ENCODE assay signal across 26 cellular contexts in genomic region chrX:41721590-41721989, GRCh38. TPM values are rescaled to one million over a fixed set of nuclear protein-coding genes. Genes with fewer than 3 reads are reported as not detected.
DNase-seq lines count a peak whose midpoint lies in the region; ATAC-seq, FAIRE-seq and TF ChIP-seq lines count a peak whose summit lies in the region.
"Had no signal": no experiment of that assay in that cellular context is flagged by ENCODE, and none has a peak within 500 bp of the region (broad histone marks: within the 10 kb centered on the region; RNA-seq: fewer than 3 reads in every experiment).

No MANE protein-coding gene starts in this region.

- CTCF ChIA-PET in SK-N-SH (lab: Yijun Ruan, JAX), result no interaction called here
- CTCF ChIA-PET in GM12878 (lab: Yijun Ruan, JAX), result interaction anchor here (1.9 kb wide), 1 partner anchor 38 kb away, joined by 6 read pairs; no protein-coding TSS in a partner anchor

- no peak for DNase-seq in SK-N-SH
- DNase-seq in GM12878 (ENCODE audit: low read depth, low spot score), result no peak
- DNase-seq in mesenchymal stem cell, result no peak
- DNase-seq in NCI-H1417 (lab: John Stamatoyannopoulos, UW), result no peak
- DNase-seq in Kasumi-1 (lab: John Stamatoyannopoulos, UW), result no peak
- DNase-seq: activated CD4-positive, alpha-beta T cell treated with anti-CD3 and anti-CD28 coated beads for 4 hours; AML-193; body of pancreas; effector CD8-positive, alpha-beta T cell; gastrocnemius medialis; kidney; occipital lobe; stimulated activated CD4-positive, alpha-beta T cell treated with anti-CD3 and anti-CD28 coated beads, Interleukin-4, amount 100 ng/mL, for 4 hours; substantia nigra; T-cell; uterus had no signal

- POLR2A ChIA-PET in SK-N-SH (lab: Yijun Ruan, JAX), result no interaction called here
- POLR2A ChIA-PET in GM12878 (lab: Charles Lee), result no interaction called here

- H3K23ac ChIP-seq in mesenchymal stem cell (ENCODE audit: low read length in 2 of 2), result no peak overlapping the region

- BruUV-seq in GM12878 (replicated peaks; lab: Mats Ljungman, UMichigan), result no TSS peak

- no peaks in the 10 kb centered on the region for H3F3A ChIP-seq in SK-N-SH (replicated peaks; ENCODE audit: insufficient read depth)

- intact Hi-C loops in GM12878 (cut with micrococcal nuclease; ENCODE audit: unreplicated experiment), result loop anchor here (2.0 to 5.0 kb wide), 2 partner anchors 15 to 49 kb away; no protein-coding TSS in a partner anchor

- TF ChIP-seq RAD21 in SK-N-SH (IDR thresholded peaks at IDR 0.05; ENCODE audit: low read length), result no peak
- TF ChIP-seq RAD21 in GM12878 (IDR thresholded peaks at IDR 0.05; ENCODE audit: insufficient read depth, low read depth, low read length), result no peak

- TF ChIP-seq CTCF in SK-N-SH (IDR thresholded peaks at IDR 0.05), result no peak
- no peak for TF ChIP-seq CTCF in GM12878 (IDR thresholded peaks at IDR 0.05 in 2 of 3, conservative IDR thresholded peaks at IDR 0.05 in 1 of 3; ENCODE audit: control insufficient read depth in 2 of 3, extremely low read depth in 1 of 3, insufficient read depth in 1 of 3, low read depth in 3 of 3, low read length in 3 of 3)

- H3K4me2 ChIP-seq in SK-N-SH (no peak overlapping the region), GM12878 (ENCODE audit: control insufficient read depth, insufficient read depth) (no peak overlapping the region), mesenchymal stem cell (ENCODE audit: low read length, poor library complexity, severe bottlenecking) (no peak overlapping the region)

- H3K14ac ChIP-seq in mesenchymal stem cell (ENCODE audit: low read length in 2 of 2), result no peak overlapping the region

- H3K9me2 ChIP-seq in SK-N-SH, result no peaks in the 10 kb centered on the region

- H3K4me1 ChIP-seq in SK-N-SH (ENCODE audit: control insufficient read depth in 1 of 2, insufficient read depth in 2 of 2, low read depth in 1 of 2, low read length in 1 of 2), result no peaks in the 10 kb centered on the region
- peaks cover 28% of the 10 kb centered on the region for H3K4me1 ChIP-seq in GM12878 (ENCODE audit: control insufficient read depth, insufficient read depth, low read length)
- H3K4me1 ChIP-seq in mesenchymal stem cell (ENCODE audit: control insufficient read depth, insufficient read depth, low read depth, low read length), result no peaks in the 10 kb centered on the region
- H3K4me1 ChIP-seq: body of pancreas, esophagus muscularis mucosa, gastrocnemius medialis, uterus had no signal

- no peak overlapping the region for H4K91ac ChIP-seq in mesenchymal stem cell (ENCODE audit: low read length)

- H2BK5ac ChIP-seq in mesenchymal stem cell (ENCODE audit: low read depth, low read length, poor library complexity, severe bottlenecking), result no peak overlapping the region

- no peak overlapping the region for H4K8ac ChIP-seq in mesenchymal stem cell (ENCODE audit: low read length)

- H2BK15ac ChIP-seq in mesenchymal stem cell (ENCODE audit: low read depth, poor library complexity, severe bottlenecking), result no peak overlapping the region

- no peak overlapping the region for H2BK120ac ChIP-seq in mesenchymal stem cell (ENCODE audit: low read depth, low read length)

- H4K20me1 ChIP-seq in SK-N-SH (ENCODE audit: insufficient read depth) (no peaks in the 10 kb centered on the region), GM12878 (ENCODE audit: control insufficient read depth, insufficient read depth) (no peaks in the 10 kb centered on the region)

- peaks cover 2% of the 10 kb centered on the region for H3K79me1 ChIP-seq in mesenchymal stem cell (replicated peaks; ENCODE audit: low read length, poor library complexity, severe bottlenecking)

- H3K27me3 ChIP-seq in SK-N-SH (ENCODE audit: insufficient read depth) (no peaks in the 10 kb centered on the region), GM12878 (replicated peaks in 1 of 2; ENCODE audit: control insufficient read depth in 2 of 2, insufficient read depth in 2 of 2, low read length in 1 of 2) (no peaks in the 10 kb centered on the region), mesenchymal stem cell (ENCODE audit: control insufficient read depth in 1 of 2, insufficient read depth in 1 of 2, low read length in 2 of 2) (no peaks in the 10 kb centered on the region)
- H3K27me3 ChIP-seq: body of pancreas, esophagus muscularis mucosa, gastrocnemius medialis, uterus had no signal

- RAD21 ChIA-PET in GM12878 (lab: Charles Lee; ENCODE audit: unreplicated experiment), result no interaction called here

- H3K27ac ChIP-seq in SK-N-SH (ENCODE audit: low read depth in 2 of 2, low read length in 1 of 2) (no peak overlapping the region), GM12878 (ENCODE audit: control insufficient read depth, insufficient read depth) (no peak overlapping the region; the same call in 1 of the 2 replicates), mesenchymal stem cell (ENCODE audit: low read length, poor library complexity, severe bottlenecking) (no peak overlapping the region)
- H3K27ac ChIP-seq: 22Rv1, body of pancreas, esophagus muscularis mucosa, gastrocnemius medialis, HL-60, uterus had no signal

- H2AFZ ChIP-seq in SK-N-SH (ENCODE audit: low read depth) (no peak overlapping the region), GM12878 (ENCODE audit: control insufficient read depth, low read depth, low read length) (no peak overlapping the region), mesenchymal stem cell (ENCODE audit: low read depth, low read length) (no peak overlapping the region)

- no peak overlapping the region for H3K4me3 ChIP-seq in SK-N-SH (ENCODE audit: low read depth in 2 of 2, low read length in 1 of 2)
- H3K4me3 ChIP-seq in GM12878, result no peak overlapping the region
- no peak overlapping the region for H3K4me3 ChIP-seq in mesenchymal stem cell (ENCODE audit: insufficient read depth in 1 of 2, low read depth in 1 of 2, low read length in 2 of 2)
- H3K4me3 ChIP-seq: body of pancreas, esophagus muscularis mucosa, gastrocnemius medialis, uterus had no signal

- FAIRE-seq in GM12878 (lab: Jason Lieb, UNC), result peak; percentile 62

- SMC1A ChIA-PET in GM12878 (lab: Charles Lee; ENCODE audit: uncharacterized antibody, unreplicated experiment), result interaction anchor here (0.7 to 1.9 kb wide), 3 partner anchors 8 to 18 kb away, joined by 3 to 4 read pairs (median 3); no protein-coding TSS in a partner anchor

- H3K9ac ChIP-seq in SK-N-SH (no peak overlapping the region), GM12878 (ENCODE audit: control insufficient read depth, insufficient read depth, low read length) (no peak overlapping the region), mesenchymal stem cell (ENCODE audit: low read length) (no peak overlapping the region)

- H3K36me3 ChIP-seq in SK-N-SH (replicated peaks in 1 of 2; ENCODE audit: control insufficient read depth in 1 of 2, insufficient read depth in 2 of 2, low read length in 1 of 2) (no peaks in the 10 kb centered on the region), GM12878 (ENCODE audit: control insufficient read depth in 2 of 2, insufficient read depth in 2 of 2, low read length in 1 of 2) (no peaks in the 10 kb centered on the region), mesenchymal stem cell (ENCODE audit: control insufficient read depth in 1 of 2, insufficient read depth in 2 of 2, low read depth in 1 of 2, low read length in 2 of 2) (no peaks in the 10 kb centered on the region)
- H3K36me3 ChIP-seq: esophagus muscularis mucosa, gastrocnemius medialis, uterus had no signal

- TF ChIP-seq EP300 in SK-N-SH (IDR thresholded peaks at IDR 0.05; ENCODE audit: borderline replicate concordance in 1 of 2, low read depth in 1 of 2, low read length in 1 of 2) (no peak), GM12878 (IDR thresholded peaks at IDR 0.05; ENCODE audit: borderline replicate concordance in 1 of 2, control insufficient read depth in 1 of 2, low read depth in 2 of 2, low read length in 2 of 2) (no peak)

- no peak overlapping the region for H3K4ac ChIP-seq in mesenchymal stem cell (ENCODE audit: low read depth in 1 of 2, low read length in 2 of 2)

- no peak overlapping the region for H2BK12ac ChIP-seq in mesenchymal stem cell (ENCODE audit: low read length in 2 of 2)

- WGBS in SK-N-SH (ENCODE audit: low lambda C conversion rate), result 0% methylated on average over 1 of the region's 1 CpG
- 0% methylated on average over 1 of the region's 1 CpG for WGBS in GM12878 (ENCODE audit: insufficient coverage, insufficient replicate concordance, low lambda C conversion rate, missing lambda C conversion rate)
- WGBS in mesenchymal stem cell, result 100% methylated on average over 1 of the region's 1 CpG

- TF ChIP-seq POLR2A in GM12878 (IDR thresholded peaks at IDR 0.05; ENCODE audit: low read depth, low read length), result no peak

- H3K9me3 ChIP-seq in SK-N-SH, result no peaks in the 10 kb centered on the region
- peaks cover 8% of the 10 kb centered on the region; the same call in 2 of the 3 replicates for H3K9me3 ChIP-seq in GM12878 (replicated peaks; ENCODE audit: control insufficient read depth, insufficient read depth, low read length)
- peaks cover 26% of the 10 kb centered on the region for H3K9me3 ChIP-seq in mesenchymal stem cell (ENCODE audit: control insufficient read depth, low read length)
- H3K9me3 ChIP-seq: body of pancreas, gastrocnemius medialis, uterus had no signal

- ATAC-seq in SK-N-SH treated with all-trans-retinoic acid at 6 μM for 48 hours, result no peak
- peak; percentile 27 for ATAC-seq in GM18861 (IDR thresholded peaks at IDR 0.05; ENCODE audit: unreplicated experiment)
- peak; percentile 36 for ATAC-seq in HG03196 (IDR thresholded peaks at IDR 0.05; ENCODE audit: unreplicated experiment)
- peak; percentile 20 for ATAC-seq in GM12878
- ATAC-seq: body of pancreas, gastrocnemius medialis, HCT116, Right ventricle myocardium inferior, T-cell had no signal

- H2AK5ac ChIP-seq in mesenchymal stem cell (ENCODE audit: low read length, severe bottlenecking), result no peak overlapping the region

- no peak overlapping the region for H3K18ac ChIP-seq in mesenchymal stem cell (ENCODE audit: low read depth in 1 of 2, low read length in 2 of 2)

- H3K79me2 ChIP-seq in SK-N-SH (ENCODE audit: insufficient read depth) (no peaks in the 10 kb centered on the region), GM12878 (ENCODE audit: control insufficient read depth, insufficient read depth, low read length) (no peaks in the 10 kb centered on the region)

- in situ Hi-C loops in GM12878 (cut with MboI), result no loop called here

RNA-seq across cellular contexts. Expression of gene GPR82, which starts 2.4 kb away (rescaled TPM):
- polyA plus RNA-seq in SK-N-SH (2012; rRNA removed) (not detected in 2 replicates), GM12878 (2011; rRNA removed) (1.7 and 2.3 TPM in 2 replicates), GM12878 (2014; fragmentation: Illumina TruSeq; extraction: Trizol) (0.57 and 0.65 TPM in 2 replicates), GM12878 (2014; fragmentation: Nextera tagmentation; extraction: Ambion mirVana) (1 to 10 TPM in 1 of 2 experiments, under 1 TPM in 1; 0.47 to 1.1 TPM), GM12878 (2014; rRNA removed) (0.23 and 0.46 TPM in 2 replicates), GM12878 (2016; fragmentation: Nextera tagmentation; extraction: Ambion mirVana) (under 1 TPM; 0.26 to 0.42 TPM)
- polyA plus RNA-seq in SK-N-SH (2012; cell fraction: cytosol; rRNA removed), result 0.01 TPM in 1 of 2 replicates, not detected in the other
- not detected in 2 replicates for polyA plus RNA-seq in SK-N-SH (2012; cell fraction: nucleus; rRNA removed)
- total RNA-seq in GM12878 (2013; cell fraction: nucleolus; rRNA removed), result 0.25 TPM in 1 of 2 replicates, not detected in the other
- total RNA-seq in GM12878 (2014; rRNA removed) (0.60 and 0.68 TPM in 2 replicates), GM12878 (2014; rRNA removed; fragmentation: Illumina TruSeq; extraction: Trizol) (0.55 and 0.81 TPM in 2 replicates), GM12878 (2021) (0.13 and 0.28 TPM in 2 replicates)
- polyA plus RNA-seq in GM12878 (2011; ENCODE audit: low read depth), result 0.13 TPM
- 0.59 and 0.67 TPM in 2 replicates for polyA plus RNA-seq in GM12878 (2011; cell fraction: cytosol; rRNA removed)
- 0.25 and 0.28 TPM in 2 replicates for polyA plus RNA-seq in GM12878 (2011; cell fraction: nucleus; rRNA removed)
- 0.28 and 0.35 TPM in 2 replicates for polyA plus RNA-seq in GM12878 (2012)
- 0.72 and 1.3 TPM in 2 replicates for polyA minus RNA-seq in GM12878 (2011; rRNA and poly(A)+ RNA removed)
- 0.67 and 0.73 TPM in 2 replicates for polyA minus RNA-seq in GM12878 (2011; cell fraction: cytosol; rRNA and poly(A)+ RNA removed)
- 0.24 and 1.1 TPM in 2 replicates for polyA minus RNA-seq in GM12878 (2011; cell fraction: nucleus; rRNA and poly(A)+ RNA removed)
- polyA plus RNA-seq in mesenchymal stem cell (2013, experiment 1 of 2), result not detected
- not detected for polyA plus RNA-seq in mesenchymal stem cell (2013, experiment 2 of 2)
- total RNA-seq: gastrocnemius medialis, lung microvascular endothelial cell, myocyte, occipital lobe had no signal

RNA-seq across cellular contexts. Expression of gene GPR34, which starts 32.8 kb away (rescaled TPM):
- not detected in 2 replicates for polyA plus RNA-seq in SK-N-SH (2012; rRNA removed)
- not detected in 2 replicates for polyA plus RNA-seq in SK-N-SH (2012; cell fraction: cytosol; rRNA removed)
- polyA plus RNA-seq in SK-N-SH (2012; cell fraction: nucleus; rRNA removed), result not detected in 2 replicates
- total RNA-seq in GM12878 (2013; cell fraction: nucleolus; rRNA removed), result 0.31 TPM in 1 of 2 replicates, not detected in the other
- 0.44 and 0.68 TPM in 2 replicates for total RNA-seq in GM12878 (2014; rRNA removed)
- 0.28 and 0.58 TPM in 2 replicates for total RNA-seq in GM12878 (2014; rRNA removed; fragmentation: Illumina TruSeq; extraction: Trizol)
- total RNA-seq in GM12878 (2021), result 0.13 TPM in 2 replicates
- polyA plus RNA-seq in GM12878 (2011; ENCODE audit: low read depth), result 0.42 TPM
- not detected in 2 replicates for polyA plus RNA-seq in GM12878 (2011; rRNA removed)
- polyA plus RNA-seq in GM12878 (2011; cell fraction: cytosol; rRNA removed), result not detected in 2 replicates
- not detected in 2 replicates for polyA plus RNA-seq in GM12878 (2011; cell fraction: nucleus; rRNA removed)
- 0.44 and 0.70 TPM in 2 replicates for polyA plus RNA-seq in GM12878 (2012)
- polyA plus RNA-seq in GM12878 (2014; fragmentation: Illumina TruSeq; extraction: Trizol), result 0.26 and 0.36 TPM in 2 replicates
- under 1 TPM; 0.26 to 0.84 TPM for polyA plus RNA-seq in GM12878 (2014; fragmentation: Nextera tagmentation; extraction: Ambion mirVana)
- polyA plus RNA-seq in GM12878 (2014; rRNA removed), result 0.06 and 0.12 TPM in 2 replicates
- under 1 TPM; 0.28 to 0.60 TPM for polyA plus RNA-seq in GM12878 (2016; fragmentation: Nextera tagmentation; extraction: Ambion mirVana)
- polyA minus RNA-seq in GM12878 (2011; rRNA and poly(A)+ RNA removed), result not detected in 2 replicates
- not detected in 2 replicates for polyA minus RNA-seq in GM12878 (2011; cell fraction: cytosol; rRNA and poly(A)+ RNA removed)
- polyA minus RNA-seq in GM12878 (2011; cell fraction: nucleus; rRNA and poly(A)+ RNA removed), result not detected in 2 replicates
- polyA plus RNA-seq in mesenchymal stem cell (2013, experiment 1 of 2), result not detected
- not detected for polyA plus RNA-seq in mesenchymal stem cell (2013, experiment 2 of 2)
- total RNA-seq: lung microvascular endothelial cell had no signal
